Comparison of ENCODE assay signal across 8 cellular contexts in genomic region chr2:119753041-119753929, GRCh38. TPM values are rescaled to one million over a fixed set of nuclear protein-coding genes. Genes with fewer than 3 reads are reported as not detected.
DNase-seq lines count a peak whose midpoint lies in the region; ATAC-seq, FAIRE-seq and TF ChIP-seq lines count a peak whose summit lies in the region.

No MANE protein-coding gene starts in this region.

- no peak overlapping the region for H3K4me2 ChIP-seq in IMR-90 (ENCODE audit: low read depth, low read length)

- no peak overlapping the region for H2BK5ac ChIP-seq in IMR-90 (ENCODE audit: low read depth, low read length, poor library complexity, severe bottlenecking)

- no peaks in the 10 kb centered on the region for H3K27me3 ChIP-seq in Caco-2 (replicated peaks; ENCODE audit: control insufficient read depth, insufficient read depth, low read length)
- peaks cover 2% of the 10 kb centered on the region; the same call in 1 of the 2 replicates for H3K27me3 ChIP-seq in IMR-90 (ENCODE audit: control insufficient read depth, insufficient read depth, low read length)

- TF ChIP-seq CTCF in Caco-2 (IDR thresholded peaks at IDR 0.05; ENCODE audit: insufficient read depth in 1 of 2, low read depth in 1 of 2, low read length in 1 of 2, severe bottlenecking in 1 of 2, unreplicated experiment in 1 of 2) (peak; percentile 66 to 70), IMR-90 (conservative IDR thresholded peaks at IDR 0.05; ENCODE audit: low read depth, low read length) (peak; percentile 78), endothelial cell (IDR thresholded peaks at IDR 0.05; ENCODE audit: unreplicated experiment) (no peak)

- H3K4me3 ChIP-seq in Caco-2 (ENCODE audit: low read depth, low read length) (no peak overlapping the region), IMR-90 (ENCODE audit: insufficient read depth, low read depth, low read length) (no peak overlapping the region)

- no peak overlapping the region for H4K91ac ChIP-seq in IMR-90 (ENCODE audit: insufficient read depth, low read depth, low read length)

- in situ Hi-C loops in IMR-90 (cut with MboI; ENCODE audit: low sequenced_read_pairs) = loop anchor here (5.0 kb wide), 1 partner anchor 419 kb away; no protein-coding TSS in a partner anchor

- H3K79me1 ChIP-seq in IMR-90 (ENCODE audit: low read depth in 1 of 2, low read length in 2 of 2) = no peaks in the 10 kb centered on the region

- peaks cover 5% of the 10 kb centered on the region for H3K27me3 Mint-ChIP-seq in Caco-2 (ENCODE audit: insufficient read depth, unreplicated experiment)
- H3K27me3 Mint-ChIP-seq in endothelial cell (ENCODE audit: unreplicated experiment) = no peaks in the 10 kb centered on the region

- H2BK20ac ChIP-seq in IMR-90 (ENCODE audit: low read depth, low read length) = no peak overlapping the region

- TF ChIP-seq POLR2A in GM12892 (IDR thresholded peaks at IDR 0.05; ENCODE audit: low read depth, low read length) (no peak), IMR-90 (IDR thresholded peaks at IDR 0.05; ENCODE audit: low read depth, low read length) (no peak)

- H4K8ac ChIP-seq in IMR-90 (ENCODE audit: low read depth in 2 of 2, low read length in 2 of 2) = no peak overlapping the region

- DNase-seq in Caco-2 (peak in 1 of 2 experiments; percentile 66), GM12892 (ENCODE audit: insufficient read length) (no peak), IMR-90 (peak; percentile 56), SK-N-DZ (ENCODE audit: low spot score) (peak; percentile 42), endothelial cell (ENCODE audit: low spot score) (peak; percentile 31), myocyte (ENCODE audit: low read depth) (peak; percentile 70)

- no peaks in the 10 kb centered on the region for H3K4me1 ChIP-seq in Caco-2
- H3K4me1 ChIP-seq in IMR-90 (ENCODE audit: control insufficient read depth, insufficient read depth, low read length) = peaks cover 1% of the 10 kb centered on the region; the same call in 1 of the 2 replicates

- H3K4me1 Mint-ChIP-seq in Caco-2 (ENCODE audit: low read depth, unreplicated experiment) (peaks cover 1% of the 10 kb centered on the region), endothelial cell (ENCODE audit: unreplicated experiment) (no peaks in the 10 kb centered on the region)

- no peak overlapping the region for H2AK9ac ChIP-seq in IMR-90 (replicated peaks; ENCODE audit: low read depth, low read length, poor library complexity)

- no peaks in the 10 kb centered on the region for H4K20me1 ChIP-seq in IMR-90 (ENCODE audit: insufficient read depth, low read length)

- H3K9me3 ChIP-seq in Caco-2 (no peaks in the 10 kb centered on the region), IMR-90 (ENCODE audit: control insufficient read depth, insufficient read depth, low read length) (no peaks in the 10 kb centered on the region)

- H3K23ac ChIP-seq in IMR-90 (ENCODE audit: low read depth, low read length) = no peak overlapping the region

- H2AFZ ChIP-seq in IMR-90 (replicated peaks; ENCODE audit: low read length, poor library complexity) = no peak overlapping the region

- 0% methylated on average over 1 of the region's 7 CpGs; no CpG with 5 or more reads in 1 of the 2 experiments for WGBS in IMR-90 (ENCODE audit: extremely low coverage in 2 of 2, insufficient read length in 1 of 2), 2 experiments

- no peak overlapping the region for H4K5ac ChIP-seq in IMR-90 (ENCODE audit: low read depth, low read length)

- H3K56ac ChIP-seq in IMR-90 (ENCODE audit: extremely low read depth, insufficient read depth, low read length) = no peak overlapping the region

- H2BK15ac ChIP-seq in IMR-90 (ENCODE audit: low read depth, low read length) = no peak overlapping the region

- H3K9ac ChIP-seq in IMR-90 (ENCODE audit: low read depth, low read length) = no peak overlapping the region

- no peak overlapping the region for H3K27ac ChIP-seq in IMR-90 (ENCODE audit: insufficient read depth, low read length)

- H3K36me3 Mint-ChIP-seq in Caco-2 (ENCODE audit: insufficient read depth, unreplicated experiment) = no peaks in the 10 kb centered on the region
- H3K36me3 Mint-ChIP-seq in endothelial cell (ENCODE audit: low read depth, unreplicated experiment) = no peaks in the 10 kb centered on the region

- CTCF ChIA-PET in Caco-2 (lab: Charles Lee) = interaction anchor here (1.5 kb wide), 1 partner anchor 70 kb away, joined by 14 read pairs; no protein-coding TSS in a partner anchor
- CTCF ChIA-PET in IMR-90 (lab: Yijun Ruan, JAX) = interaction anchor here (0.6 to 2.0 kb wide), 8 partner anchors 11 to 1916 kb away, joined by 3 to 12 read pairs (median 4); no protein-coding TSS in a partner anchor

- H3K18ac ChIP-seq in IMR-90 (ENCODE audit: low read depth, low read length) = no peak overlapping the region

- H3K4ac ChIP-seq in IMR-90 (ENCODE audit: low read depth, low read length) = no peak overlapping the region

- no TSS peak for BruUV-seq in Caco-2 (replicated peaks; lab: Mats Ljungman, UMichigan)
- BruUV-seq in IMR-90 (replicated peaks; lab: Mats Ljungman, UMichigan) = no TSS peak

- H2BK120ac ChIP-seq in IMR-90 (ENCODE audit: low read depth, low read length) = no peak overlapping the region

- ATAC-seq in IMR-90 (ENCODE audit: low read depth) (peak; percentile 81), GM21447 (IDR thresholded peaks at IDR 0.05; ENCODE audit: unreplicated experiment) (no peak), HG03025 (IDR thresholded peaks at IDR 0.05; ENCODE audit: low FRiP score, unreplicated experiment) (no peak)

- no peak overlapping the region for H3K14ac ChIP-seq in IMR-90 (replicated peaks; ENCODE audit: low read depth, low read length)

- no peak overlapping the region for H3K4me3 Mint-ChIP-seq in Caco-2 (ENCODE audit: unreplicated experiment)
- no peak overlapping the region for H3K4me3 Mint-ChIP-seq in endothelial cell (ENCODE audit: unreplicated experiment)

- TF ChIP-seq RAD21 in IMR-90 (IDR thresholded peaks at IDR 0.05; ENCODE audit: low read length) = peak; percentile 78

- peak; percentile 97 for FAIRE-seq in GM12892 (lab: Jason Lieb, UNC)

- H3K9me3 Mint-ChIP-seq in Caco-2 (ENCODE audit: unreplicated experiment) (no peaks in the 10 kb centered on the region), endothelial cell (ENCODE audit: unreplicated experiment) (no peaks in the 10 kb centered on the region)

- dilution Hi-C loops in IMR-90 (cut with HindIII; ENCODE audit: low sequenced_read_pairs, unreplicated experiment) = no loop called here

- intact Hi-C loops in Caco-2 (cut with micrococcal nuclease; ENCODE audit: unreplicated experiment) = loop anchor here (1.0 to 10.0 kb wide), 4 partner anchors 50 to 422 kb away; partner anchors contain the start of gene EPB41L5
- intact Hi-C loops in IMR-90 (cut with micrococcal nuclease) = loop anchor here (1.0 to 10.0 kb wide), 6 partner anchors 70 to 922 kb away; no protein-coding TSS in a partner anchor

- H3K9me1 ChIP-seq in IMR-90 (ENCODE audit: insufficient read depth, low read length) = no peaks in the 10 kb centered on the region

- no peak overlapping the region for H3K27ac Mint-ChIP-seq in Caco-2 (ENCODE audit: unreplicated experiment)
- no peak overlapping the region for H3K27ac Mint-ChIP-seq in endothelial cell (ENCODE audit: unreplicated experiment)

- POLR2A ChIA-PET in Caco-2 (lab: Charles Lee) = no interaction called here
- POLR2A ChIA-PET in IMR-90 (lab: Charles Lee; ENCODE audit: unreplicated experiment) = no interaction called here

- H3K36me3 ChIP-seq in Caco-2 (ENCODE audit: control insufficient read depth, insufficient read depth, low read length) (no peaks in the 10 kb centered on the region), IMR-90 (ENCODE audit: control insufficient read depth, insufficient read depth, low read length) (no peaks in the 10 kb centered on the region)

- H2AK5ac ChIP-seq in IMR-90 (ENCODE audit: low read depth, low read length) = no peak overlapping the region

TF ChIP-seq in IMR-90, 13 proteins besides CTCF, POLR2A, EP300 and RAD21:
- TF ChIP-seq SMC3 (IDR thresholded peaks at IDR 0.05; ENCODE audit: low read depth, low read length) (peak; percentile 69), NFE2L2 (IDR thresholded peaks at IDR 0.05; ENCODE audit: low read depth, low read length) (no peak)

RNA-seq across cellular contexts. Expression of gene PTPN4, which starts 6.4 kb away (rescaled TPM):
- total RNA-seq in Caco-2 (2022) = 45.8 and 46.8 TPM in 2 replicates
- 9.9 TPM for polyA plus RNA-seq in GM12892 (2012; ENCODE audit: missing spikeins)
- 13.6 and 19.2 TPM in 2 replicates for total RNA-seq in IMR-90 (2012; rRNA removed)
- 2.9 and 4.0 TPM in 2 replicates for polyA plus RNA-seq in IMR-90 (2012; rRNA removed)
- 1.4 and 1.5 TPM in 2 replicates for polyA plus RNA-seq in IMR-90 (2012; cell fraction: cytosol; rRNA removed)
- polyA plus RNA-seq in IMR-90 (2012; cell fraction: nucleus; rRNA removed; ENCODE audit: low replicate concordance) = 2.3 and 13.7 TPM in 2 replicates
- polyA plus RNA-seq in SK-N-DZ (2014; cell fraction: cytosol; rRNA removed) = 4.2 and 6.3 TPM in 2 replicates
- polyA plus RNA-seq in SK-N-DZ (2014; cell fraction: nucleus; rRNA removed) = 9.6 and 12.1 TPM in 2 replicates
- total RNA-seq in endothelial cell (ENCODE audit: unreplicated experiment) = 51.0 TPM
- total RNA-seq in myocyte = 24.8 and 29.2 TPM in 2 replicates
- 5.9 TPM for polyA plus RNA-seq in myocyte (2012)
